ENCODE assay signal across 1 cellular context in genomic region chr16:87465306-87465705, GRCh38.
TF ChIP-seq lines count a peak whose summit lies in the region.

No MANE protein-coding gene starts in this region.

TF ChIP-seq in HepG2, 621 proteins besides CTCF, POLR2A, EP300 and RAD21 (continued from another document and continues in another):
- TF ChIP-seq MED13 (CRISPR knock-in tag; IDR thresholded peaks at IDR 0.05) (no peak), ZNF614 (CRISPR knock-in tag; IDR thresholded peaks at IDR 0.05; ENCODE audit: borderline replicate concordance) (peak; percentile 15; the same call in 1 of the 2 replicates), ZNF431 (CRISPR knock-in tag; IDR thresholded peaks at IDR 0.05; ENCODE audit: borderline replicate concordance, low read depth) (no peak), ZNF580 (CRISPR knock-in tag; IDR thresholded peaks at IDR 0.05; ENCODE audit: borderline replicate concordance, low read depth) (no peak), SPEN (CRISPR knock-in tag; IDR thresholded peaks at IDR 0.05; ENCODE audit: low read depth) (no peak), ZNF251 (CRISPR knock-in tag; IDR thresholded peaks at IDR 0.05) (no peak), PATZ1 (CRISPR knock-in tag; IDR thresholded peaks at IDR 0.05) (peak; percentile 75), ZFP90 (CRISPR knock-in tag; IDR thresholded peaks at IDR 0.05; ENCODE audit: borderline replicate concordance) (no peak), REPIN1 (CRISPR knock-in tag; IDR thresholded peaks at IDR 0.05; ENCODE audit: borderline replicate concordance, low read depth) (no peak), HNRNPUL1 (IDR thresholded peaks at IDR 0.05; ENCODE audit: low read depth, low read length) (no peak), ZSCAN21 (CRISPR knock-in tag; IDR thresholded peaks at IDR 0.05; ENCODE audit: borderline replicate concordance) (no peak), SIN3B (IDR thresholded peaks at IDR 0.05; ENCODE audit: low read length) (no peak), SAP130 (CRISPR knock-in tag; IDR thresholded peaks at IDR 0.05; ENCODE audit: low read depth) (peak; percentile 88), RFXANK (CRISPR knock-in tag; IDR thresholded peaks at IDR 0.05) (no peak), TERF1 (CRISPR knock-in tag; IDR thresholded peaks at IDR 0.05) (no peak), MBD4 (IDR thresholded peaks at IDR 0.05; ENCODE audit: borderline replicate concordance, low read length) (no peak), ZNF777 (CRISPR knock-in tag; IDR thresholded peaks at IDR 0.05) (no peak), XBP1 (CRISPR knock-in tag; IDR thresholded peaks at IDR 0.05) (no peak), ZNF512B (CRISPR knock-in tag; IDR thresholded peaks at IDR 0.05; ENCODE audit: borderline replicate concordance) (no peak), ZC3H4 (CRISPR knock-in tag; IDR thresholded peaks at IDR 0.05; ENCODE audit: borderline replicate concordance) (no peak), CBX2 (IDR thresholded peaks at IDR 0.05; ENCODE audit: low read depth, low read length) (no peak), CBX2 (CRISPR knock-in tag; IDR thresholded peaks at IDR 0.05; ENCODE audit: low read depth) (no peak), ARID4A (CRISPR knock-in tag; IDR thresholded peaks at IDR 0.05; ENCODE audit: borderline replicate concordance) (peak; percentile 23; the same call in 1 of the 2 replicates), REL (CRISPR knock-in tag; conservative IDR thresholded peaks at IDR 0.05) (no peak), ZFP1 (CRISPR knock-in tag; IDR thresholded peaks at IDR 0.05) (no peak), SIX4 (CRISPR knock-in tag; IDR thresholded peaks at IDR 0.05) (peak; percentile 98), MXD1 (CRISPR knock-in tag; IDR thresholded peaks at IDR 0.05) (no peak), PCBP2 (optimal IDR thresholded peaks at IDR 0.05; ENCODE audit: low read depth, low read length, poor library complexity, severe bottlenecking) (no peak), PRDM4 (CRISPR knock-in tag; IDR thresholded peaks at IDR 0.05; ENCODE audit: borderline replicate concordance) (no peak), ZNF713 (CRISPR knock-in tag; IDR thresholded peaks at IDR 0.05) (no peak), ARID3A (IDR thresholded peaks at IDR 0.05; ENCODE audit: low read depth, low read length) (no peak), SP140L (CRISPR knock-in tag; IDR thresholded peaks at IDR 0.05; ENCODE audit: borderline replicate concordance) (no peak), ZNF367 (CRISPR knock-in tag; IDR thresholded peaks at IDR 0.05; ENCODE audit: borderline replicate concordance) (no peak), ZNF749 (CRISPR knock-in tag; IDR thresholded peaks at IDR 0.05; ENCODE audit: borderline replicate concordance) (no peak), HNF1B (CRISPR knock-in tag; IDR thresholded peaks at IDR 0.05) (no peak), ZNF574 (CRISPR knock-in tag; IDR thresholded peaks at IDR 0.05) (no peak), ISX (CRISPR knock-in tag; conservative IDR thresholded peaks at IDR 0.05) (no peak)
